ENCODE assay signal across 20 cellular contexts in the genomic region with DNA sequence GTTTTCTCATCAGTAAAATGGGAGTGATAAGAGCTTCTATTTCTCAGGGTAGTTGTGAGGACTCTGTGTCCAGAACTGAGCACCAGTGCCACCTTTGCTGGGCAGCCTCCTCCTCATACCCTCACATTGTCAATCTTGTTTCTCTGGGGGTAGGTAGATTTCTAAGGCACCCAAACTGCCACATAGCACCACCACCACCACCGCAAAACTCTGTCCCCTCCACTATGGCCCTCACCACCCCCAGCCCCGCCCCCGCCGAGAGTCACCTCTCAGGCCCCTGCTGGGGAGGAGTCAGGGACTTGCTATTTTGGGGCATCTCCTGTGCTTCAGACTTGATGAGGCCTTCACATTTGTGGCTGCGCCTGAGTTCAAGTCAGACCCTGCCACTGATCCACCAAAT.
"Had no signal": no experiment of that assay in that cellular context is flagged by ENCODE, and none has a peak within 500 bp of the region (broad histone marks: within the 10 kb centered on the region; RNA-seq: fewer than 3 reads in every experiment).

No MANE protein-coding gene starts in this region.

- H3K36me3 ChIP-seq: adrenal gland had no signal

- H3K9me3 ChIP-seq: adrenal gland had no signal

- DNase-seq: activated CD4-positive, CD25-positive, alpha-beta regulatory T cell; activated naive CD4-positive, alpha-beta T cell treated with anti-CD3 and anti-CD28 coated beads, Interleukin-2, amount 50 U/mL, for 16 hours; activated naive CD8-positive, alpha-beta T cell treated with anti-CD3 and anti-CD28 coated beads, Interleukin-2, amount 10 ng/mL, durations not matched to agents 7 days and 5 days; activated T-cell treated with anti-CD3 and anti-CD28 coated beads, Interleukin-2, amount 50 U/mL, for 1 hour; anterior cingulate cortex; IMR-90; Kasumi-1; KBM-7; NCI-H1436 treated with DMSO at 0.1 percent for 48 hours; NCI-H187; NCI-H2081; NCI-H2171; NCI-H2227 treated with DMSO at 0.1 percent for 48 hours; NCI-H446 treated with DMSO at 0.1 percent for 48 hours; NCI-H524 treated with DMSO at 0.1 percent for 48 hours; NCI-H774; SIG-M5; T-helper 1 cell had no signal

- H3K4me1 ChIP-seq: adrenal gland had no signal

- H3K4me3 ChIP-seq: adrenal gland had no signal

- H3K27ac ChIP-seq: adrenal gland, VCaP had no signal
